32 cellular contexts compared by ENCODE assay signal in the genomic region with DNA sequence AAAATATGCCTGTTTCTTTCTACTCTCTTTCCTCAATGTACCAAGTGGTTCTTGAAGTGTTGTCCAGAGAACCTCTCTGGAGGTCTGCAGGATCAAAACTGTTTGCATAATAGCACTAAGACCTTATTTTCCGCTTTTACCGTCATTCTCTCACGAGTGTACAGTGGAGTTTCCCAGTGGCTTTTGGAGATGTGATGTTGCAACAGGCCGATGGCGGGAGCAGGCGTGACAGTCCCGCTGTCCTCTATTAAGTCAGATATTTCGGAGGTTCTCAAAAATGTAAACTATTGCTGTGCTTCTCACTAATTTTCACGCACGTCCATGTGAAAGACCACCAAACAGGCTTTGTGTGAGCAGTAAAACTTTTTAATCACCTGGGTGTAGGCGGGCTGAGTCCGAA. TPM values are rescaled to one million over a fixed set of nuclear protein-coding genes. Genes with fewer than 3 reads are reported as not detected.
"Had no signal": no experiment of that assay in that cellular context is flagged by ENCODE, and none has a peak within 500 bp of the region (broad histone marks: within the 10 kb centered on the region; RNA-seq: fewer than 3 reads in every experiment).

No MANE protein-coding gene starts in this region.

- H3K27me3 ChIP-seq: neural progenitor cell, ovary, suprapubic skin, testis, transverse colon, upper lobe of right lung, uterus had no signal

- H3K9me3 ChIP-seq: ovary, psoas muscle, suprapubic skin, testis, tibial artery, transverse colon, upper lobe of right lung, uterus had no signal

- H3K4me2 ChIP-seq: neural progenitor cell, smooth muscle cell had no signal

- H3K9ac ChIP-seq: neural progenitor cell, parathyroid adenoma had no signal

- H3K27ac ChIP-seq: neural progenitor cell, ovary, parathyroid adenoma, psoas muscle, skin epidermis, spleen, suprapubic skin, testis, tibial artery, transverse colon, upper lobe of right lung, uterus had no signal

- ATAC-seq: naive thymus-derived CD8-positive, alpha-beta T cell; natural killer cell treated with Interleukin-12 subunit alpha and Interleukin-12 subunit beta and Interleukin-15 and Interleukin-18, amount 100 ng/mL, for 72 hours; psoas muscle; right cardiac atrium; sciatic nerve; stimulated activated memory B cell treated with anti-CD40 and anti-IgM and Interleukin-4, amounts not matched to agents 10 μg/mL and 1 μg/mL and 100 μg/mL, for 72 hours; stimulated activated naive CD8-positive, alpha-beta T cell treated with anti-CD3 and anti-CD28 coated beads, Interleukin-15, amount 100 ng/mL, for 72 hours; stimulated activated naive CD8-positive, alpha-beta T cell treated with anti-CD3 and anti-CD28 coated beads, Interleukin-15, Interleukin-2, amounts not matched to agents 100 U/mL and 50 U/mL, for 24 hours; upper lobe of right lung had no signal

- H3K36me3 ChIP-seq: neural progenitor cell, ovary, spleen, suprapubic skin, tibial artery, transverse colon, upper lobe of right lung, uterus had no signal

- H3K4me3 ChIP-seq: neural progenitor cell, ovary, psoas muscle, skin epidermis, smooth muscle cell, spleen, suprapubic skin, testis, tibial artery, transverse colon, upper lobe of right lung, uterus had no signal

- DNase-seq: naive thymus-derived CD8-positive, alpha-beta T cell; nephron progenitor cell; occipital lobe; ovary; posterior cingulate gyrus; psoas muscle; right cardiac atrium; spleen; stimulated activated CD4-positive, alpha-beta T cell treated with anti-CD3 and anti-CD28 coated beads, Interleukin-12 subunit alpha, Interleukin-12 subunit beta, amount 100 ng/mL, for 4 hours; stimulated activated CD4-positive, alpha-beta T cell treated with anti-CD3 and anti-CD28 coated beads, Interleukin-1b, Interleukin-23, amount 100 ng/mL, for 48 hours; stimulated activated CD4-positive, alpha-beta T cell treated with anti-CD3 and anti-CD28 coated beads, Interleukin-4, amount 100 ng/mL, for 1 hour; stimulated activated CD4-positive, alpha-beta T cell treated with anti-CD3 and anti-CD28 coated beads, Interleukin-4, amount 100 ng/mL, for 4 hours; stimulated activated CD8-positive, alpha-beta memory T cell treated with anti-CD3 and anti-CD28 coated beads, Interleukin-4, amount 100 ng/mL, for 48 hours; stimulated activated naive CD4-positive, alpha-beta T cell; stimulated activated naive CD8-positive, alpha-beta T cell treated with anti-CD3 and anti-CD28 coated beads, Interleukin-15, amount 100 ng/mL, for 72 hours; stimulated activated naive CD8-positive, alpha-beta T cell treated with anti-CD3 and anti-CD28 coated beads, Interleukin-15, Interleukin-2, amounts not matched to agents 100 U/mL and 50 U/mL, for 24 hours; substantia nigra; testis; tibial artery; transverse colon; upper lobe of right lung; uterus had no signal

- H3K36me3 Mint-ChIP-seq: naive thymus-derived CD8-positive, alpha-beta T cell; natural killer cell treated with Interleukin-12 subunit alpha and Interleukin-12 subunit beta and Interleukin-15 and Interleukin-18, amount 100 ng/mL, for 72 hours; neural progenitor cell; stimulated activated memory B cell treated with anti-CD40 and anti-IgM and Interleukin-4, amounts not matched to agents 10 μg/mL and 1 μg/mL and 100 μg/mL, for 72 hours; type B pancreatic cell had no signal

- H3K27ac Mint-ChIP-seq: naive thymus-derived CD8-positive, alpha-beta T cell; natural killer cell treated with Interleukin-12 subunit alpha and Interleukin-12 subunit beta and Interleukin-15 and Interleukin-18, amount 100 ng/mL, for 72 hours; nephron progenitor cell; neural progenitor cell; progenitor cell of endocrine pancreas; stimulated activated memory B cell treated with anti-CD40 and anti-IgM and Interleukin-4, amounts not matched to agents 10 μg/mL and 1 μg/mL and 100 μg/mL, for 72 hours; stimulated activated naive CD8-positive, alpha-beta T cell treated with anti-CD3 and anti-CD28 coated beads, Interleukin-15, amount 100 ng/mL, for 72 hours; type B pancreatic cell had no signal

- H2AFZ ChIP-seq: neural progenitor cell, parathyroid adenoma had no signal

- H3K4me3 Mint-ChIP-seq: naive thymus-derived CD8-positive, alpha-beta T cell; natural killer cell treated with Interleukin-12 subunit alpha and Interleukin-12 subunit beta and Interleukin-15 and Interleukin-18, amount 100 ng/mL, for 72 hours; nephron progenitor cell; neural progenitor cell; stimulated activated memory B cell treated with anti-CD40 and anti-IgM and Interleukin-4, amounts not matched to agents 10 μg/mL and 1 μg/mL and 100 μg/mL, for 72 hours; stimulated activated naive CD8-positive, alpha-beta T cell treated with anti-CD3 and anti-CD28 coated beads, Interleukin-15, amount 100 ng/mL, for 72 hours; type B pancreatic cell had no signal

- H3K4me1 ChIP-seq: neural progenitor cell, parathyroid adenoma, psoas muscle, spleen, suprapubic skin, testis, tibial artery, transverse colon, upper lobe of right lung, uterus had no signal

- H3K4me1 Mint-ChIP-seq: naive thymus-derived CD8-positive, alpha-beta T cell; neural progenitor cell; stimulated activated memory B cell treated with anti-CD40 and anti-IgM and Interleukin-4, amounts not matched to agents 10 μg/mL and 1 μg/mL and 100 μg/mL, for 72 hours; stimulated activated naive CD8-positive, alpha-beta T cell treated with anti-CD3 and anti-CD28 coated beads, Interleukin-15, amount 100 ng/mL, for 72 hours had no signal

- H3K9me3 Mint-ChIP-seq: naive thymus-derived CD8-positive, alpha-beta T cell; natural killer cell treated with Interleukin-12 subunit alpha and Interleukin-12 subunit beta and Interleukin-15 and Interleukin-18, amount 100 ng/mL, for 72 hours; nephron progenitor cell; neural progenitor cell; stimulated activated memory B cell treated with anti-CD40 and anti-IgM and Interleukin-4, amounts not matched to agents 10 μg/mL and 1 μg/mL and 100 μg/mL, for 72 hours; stimulated activated naive CD8-positive, alpha-beta T cell treated with anti-CD3 and anti-CD28 coated beads, Interleukin-15, amount 100 ng/mL, for 72 hours; type B pancreatic cell had no signal

- H3K79me2 ChIP-seq: parathyroid adenoma had no signal

RNA-seq across cellular contexts. Expression of a gene that starts 8.3 kb away (rescaled TPM):
- total RNA-seq: naive thymus-derived CD8-positive, alpha-beta T cell; natural killer cell treated with Interleukin-12 subunit alpha and Interleukin-12 subunit beta and Interleukin-15 and Interleukin-18, amount 100 ng/mL, for 72 hours had no signal
